ENCODE assay signal across 28 cellular contexts in the genomic region with DNA sequence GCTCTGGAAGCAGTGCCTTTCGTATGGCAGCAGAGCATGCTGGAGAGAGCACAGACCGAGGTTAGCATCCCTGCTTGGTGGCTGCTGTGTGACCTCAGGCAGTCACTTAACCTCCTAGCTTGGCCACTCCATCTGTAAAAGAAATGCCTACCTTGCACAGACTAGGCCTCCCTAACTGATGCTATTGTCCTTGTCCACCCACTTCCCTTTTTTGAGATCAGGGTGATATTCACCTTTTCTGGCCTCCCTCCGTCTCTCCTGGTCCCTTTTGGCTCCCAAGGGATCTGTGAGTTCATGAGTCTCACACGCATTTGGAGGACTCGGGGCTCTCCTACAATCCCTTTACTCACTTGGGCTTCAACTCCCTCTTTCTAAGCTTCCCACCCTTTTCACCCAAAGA.
"Had no signal": no experiment of that assay in that cellular context is flagged by ENCODE, and none has a peak within 500 bp of the region (broad histone marks: within the 10 kb centered on the region; RNA-seq: fewer than 3 reads in every experiment).

No MANE protein-coding gene starts in this region.

- H3K36me3 ChIP-seq: colonic mucosa, esophagus squamous epithelium, gastrocnemius medialis, heart right ventricle, left lung, lower lobe of right lung had no signal

- H3K4me1 ChIP-seq: colonic mucosa, esophagus squamous epithelium, left lung, lower lobe of right lung had no signal

- H3K36me3 Mint-ChIP-seq: mesothelial cell of epicardium, naive B cell had no signal

- H3K27ac Mint-ChIP-seq: dendritic cell treated with granulocyte-macrophage colony-stimulating factor and Interleukin-4, amounts not matched to agents 40 ng/mL and 50 ng/mL, for 4 days; effector memory CD8-positive, alpha-beta T cell; endodermal cell; immature natural killer cell; mesothelial cell of epicardium; naive B cell had no signal

- H3K27ac ChIP-seq: colonic mucosa, epithelial cell of prostate, esophagus squamous epithelium, gastrocnemius medialis, heart right ventricle, left lung, lower lobe of right lung had no signal

- H3K4me3 ChIP-seq: colonic mucosa, esophagus squamous epithelium, gastrocnemius medialis, heart right ventricle, left lung, lower lobe of right lung, mucosa of descending colon had no signal

- H3K9me3 Mint-ChIP-seq: dendritic cell treated with granulocyte-macrophage colony-stimulating factor and Interleukin-4, amounts not matched to agents 40 ng/mL and 50 ng/mL, for 4 days; effector memory CD8-positive, alpha-beta T cell; endodermal cell; immature natural killer cell; mesothelial cell of epicardium; naive B cell had no signal

- ATAC-seq: effector memory CD8-positive, alpha-beta T cell; esophagus mucosa; gastrocnemius medialis; heart right ventricle; left cardiac atrium; left lung; left ventricle myocardium superior; lower lobe of right lung; mucosa of descending colon had no signal

- FAIRE-seq: endometrium, keratinocyte had no signal

- H3K27me3 ChIP-seq: colonic mucosa, gastrocnemius medialis, heart right ventricle, left lung had no signal

- H3K4me3 Mint-ChIP-seq: dendritic cell treated with granulocyte-macrophage colony-stimulating factor and Interleukin-4, amounts not matched to agents 40 ng/mL and 50 ng/mL, for 4 days; effector memory CD8-positive, alpha-beta T cell; endodermal cell; immature natural killer cell; mesothelial cell of epicardium; naive B cell had no signal

- DNase-seq: colonic mucosa; cortex of kidney; effector CD8-positive, alpha-beta T cell; effector memory CD8-positive, alpha-beta T cell; endodermal cell; erythroblast; esophagus squamous epithelium; foreskin fibroblast; foreskin melanocyte; gastrocnemius medialis; glutamatergic neuron; head of caudate nucleus; heart right ventricle; hippocampal formation; immature natural killer cell; left cardiac atrium; left lung; left ventricle myocardium superior; lower lobe of right lung; mesenchymal stem cell; mucosa of descending colon; naive B cell had no signal

- H3K4me1 Mint-ChIP-seq: immature natural killer cell, mesothelial cell of epicardium, naive B cell had no signal

- H3K9me3 ChIP-seq: colonic mucosa, esophagus squamous epithelium, gastrocnemius medialis, heart right ventricle, left lung, lower lobe of right lung, mucosa of descending colon had no signal
